Comparison of ENCODE assay signal across 22 cellular contexts in genomic region chr3:20935791-20936190, GRCh38.
"Had no signal": no experiment of that assay in that cellular context is flagged by ENCODE, and none has a peak within 500 bp of the region (broad histone marks: within the 10 kb centered on the region; RNA-seq: fewer than 3 reads in every experiment).

No MANE protein-coding gene starts in this region.

- H3K27ac Mint-ChIP-seq: activated T-helper 17 cell treated with anti-CD3 and anti-CD28 coated beads, Interleukin-2, amount 50 U/mL, for 72 hours; endodermal cell; nephron progenitor cell; progenitor cell of endocrine pancreas; type B pancreatic cell had no signal

- DNase-seq: activated CD4-positive, alpha-beta T cell treated with anti-CD3 and anti-CD28 coated beads for 1 hour; activated CD4-positive, alpha-beta T cell treated with anti-CD3 and anti-CD28 coated beads, Interleukin-2, amount 50 U/mL, for 48 hours; activated naive CD4-positive, alpha-beta T cell treated with Interleukin-2 at 50 U/mL for 16 hours; aorta; endodermal cell; glutamatergic neuron; hypothalamus; kidney; nephron progenitor cell; occipital lobe; stimulated activated CD4-positive, alpha-beta T cell treated with anti-CD3 and anti-CD28 coated beads, Interleukin-15, amount 100 ng/mL, for 24 hours; stimulated activated CD4-positive, alpha-beta T cell treated with anti-CD3 and anti-CD28 coated beads, Interleukin-4, amount 100 ng/mL, for 4 hours; stimulated activated CD8-positive, alpha-beta memory T cell treated with anti-CD3 and anti-CD28 coated beads, Interleukin-4, amount 100 ng/mL, for 48 hours; stimulated activated naive CD8-positive, alpha-beta T cell treated with anti-CD3 and anti-CD28 coated beads, Interleukin-15, Interleukin-2, amounts not matched to agents 100 U/mL and 50 U/mL, for 24 hours had no signal

- ATAC-seq: activated T-helper 17 cell treated with anti-CD3 and anti-CD28 coated beads, Interleukin-2, amount 50 U/mL, for 72 hours; esophagus mucosa; stimulated activated naive CD8-positive, alpha-beta T cell treated with anti-CD3 and anti-CD28 coated beads, Interleukin-15, Interleukin-2, amounts not matched to agents 100 U/mL and 50 U/mL, for 24 hours had no signal

- H3K4me1 ChIP-seq: right atrium auricular region had no signal

- H3K4me1 Mint-ChIP-seq: activated T-helper 17 cell treated with anti-CD3 and anti-CD28 coated beads, Interleukin-2, amount 50 U/mL, for 72 hours; endodermal cell; nephron progenitor cell had no signal

- H3K36me3 ChIP-seq: right atrium auricular region had no signal

- H3K27ac ChIP-seq: dorsolateral prefrontal cortex, right atrium auricular region, skin epidermis, VCaP had no signal

- H3K36me3 Mint-ChIP-seq: type B pancreatic cell had no signal

- H3K9me3 Mint-ChIP-seq: endodermal cell, nephron progenitor cell had no signal

- H3K27me3 ChIP-seq: dorsolateral prefrontal cortex, right atrium auricular region had no signal

- H3K4me3 ChIP-seq: dorsolateral prefrontal cortex, right atrium auricular region, skin epidermis had no signal

- H3K9me3 ChIP-seq: right atrium auricular region had no signal

- H3K27me3 Mint-ChIP-seq: activated T-helper 17 cell treated with anti-CD3 and anti-CD28 coated beads, Interleukin-2, amount 50 U/mL, for 72 hours; progenitor cell of endocrine pancreas; type B pancreatic cell had no signal

- H3K4me3 Mint-ChIP-seq: activated T-helper 17 cell treated with anti-CD3 and anti-CD28 coated beads, Interleukin-2, amount 50 U/mL, for 72 hours; endodermal cell; nephron progenitor cell; type B pancreatic cell had no signal
